Comparison of ENCODE assay signal across 1 cellular context in genomic region chr7:130006771-130007170, GRCh38.
TF ChIP-seq lines count a peak whose summit lies in the region.

No MANE protein-coding gene starts in this region.

TF ChIP-seq in HepG2, 621 proteins besides CTCF, POLR2A, EP300 and RAD21:
- TF ChIP-seq ZNF687 (CRISPR knock-in tag; IDR thresholded peaks at IDR 0.05) (peak; percentile 17; the same call in 1 of the 2 replicates), ZNF224 (CRISPR knock-in tag; IDR thresholded peaks at IDR 0.05) (no peak)
